In genomic region chr14:70600382-70601157, GRCh38 we compare ENCODE assay signal across 8 cellular contexts. TPM values are rescaled to one million over a fixed set of nuclear protein-coding genes. Genes with fewer than 3 reads are reported as not detected.
A peak's percentile ranks its signal among the peaks of the same experiment; 100 is the strongest.
DNase-seq lines count a peak whose midpoint lies in the region; ATAC-seq and TF ChIP-seq lines count a peak whose summit lies in the region.

Gene MED6 (minus strand): TSS chr14:70600655. CDS start chr14:70600637, 18 bp downstream.

- peaks cover 5% of the 10 kb centered on the region; the same call in 1 of the 2 replicates for H3K9me2 ChIP-seq in Karpas-422 (replicated peaks; ENCODE audit: insufficient read depth, low read length)

- H3K9me3 Mint-ChIP-seq in activated T-cell treated with anti-CD3 and anti-CD28 coated beads, Interleukin-2, amount 50 U/mL, for 4 hours = no peaks in the 10 kb centered on the region

- H3K9me3 ChIP-seq in Karpas-422 (ENCODE audit: low read length) = no peaks in the 10 kb centered on the region
- H3K9me3 ChIP-seq in Peyer's patch = no peaks in the 10 kb centered on the region
- H3K9me3 ChIP-seq in esophagus muscularis mucosa = no peaks in the 10 kb centered on the region
- no peaks in the 10 kb centered on the region for H3K9me3 ChIP-seq in muscle layer of colon (ENCODE audit: low read length)

- peak; percentile 71 for ATAC-seq in GM21717 (IDR thresholded peaks at IDR 0.05; ENCODE audit: unreplicated experiment)
- peak; percentile 98 to 99 for ATAC-seq in activated T-cell treated with anti-CD3 and anti-CD28 coated beads, Interleukin-2, amount 50 U/mL, for 4 hours

- peak within 1 kb of the TSS; percentile 37; the same call in 1 of the 2 replicates for H3K27ac ChIP-seq in Karpas-422 (ENCODE audit: low read length)
- H3K27ac ChIP-seq in Peyer's patch = peak within 1 kb of the TSS; percentile 60 to 74 (median 67)
- peak within 1 kb of the TSS; percentile 67 to 80 (median 74) for H3K27ac ChIP-seq in esophagus muscularis mucosa (replicated peaks in 1 of 4)
- peak within 1 kb of the TSS; percentile 57 for H3K27ac ChIP-seq in muscle layer of colon (ENCODE audit: low read depth, low read length)

- intact Hi-C loops in esophagus muscularis mucosa (cut with DNase I) = loop anchor here (5.0 kb wide), 1 partner anchor 222 kb away; no protein-coding TSS in a partner anchor

- TF ChIP-seq POLR2A in Peyer's patch (IDR thresholded peaks at IDR 0.05) (no peak), esophagus muscularis mucosa (IDR thresholded peaks at IDR 0.05; ENCODE audit: low read depth) (no peak)

- H3K36me3 ChIP-seq in Karpas-422 (ENCODE audit: insufficient read depth, low read length) = peaks cover 21% of the 10 kb centered on the region
- peaks cover 0 to 18% (median 0%) of the 10 kb centered on the region in 3 donors for H3K36me3 ChIP-seq in Peyer's patch
- H3K36me3 ChIP-seq in esophagus muscularis mucosa = peaks cover 3 to 11% (median 9%) of the 10 kb centered on the region in 4 donors
- H3K36me3 ChIP-seq in muscle layer of colon (ENCODE audit: insufficient read depth, low read length) = peaks cover 8% of the 10 kb centered on the region

- under 1% methylated on average over 41 of the region's 43 CpGs for WGBS in esophagus muscularis mucosa

- peak within 1 kb of the TSS; percentile 88 for H3K9ac ChIP-seq in Karpas-422 (ENCODE audit: low read length)
- peak within 1 kb of the TSS; percentile 88 for H3K9ac ChIP-seq in muscle layer of colon (ENCODE audit: low read length)

- peak within 1 kb of the TSS; percentile 100 for H3K4me3 Mint-ChIP-seq in activated T-cell treated with anti-CD3 and anti-CD28 coated beads, Interleukin-2, amount 50 U/mL, for 4 hours

- TF ChIP-seq CTCF in Peyer's patch (IDR thresholded peaks at IDR 0.05) (no peak), esophagus muscularis mucosa (IDR thresholded peaks at IDR 0.05) (no peak)

- no peak for TF ChIP-seq EP300 in esophagus muscularis mucosa (IDR thresholded peaks at IDR 0.05)

- DNase-seq in DMS114 treated with DMSO at 0.1 percent for 48 hours (lab: John Stamatoyannopoulos, UW; ENCODE audit: unreplicated experiment) (peak; percentile 89), Karpas-422 (peak; percentile 99), Peyer's patch (peak; percentile 90 to 97 (median 91)), esophagus muscularis mucosa (ENCODE audit: extremely low spot score) (peak; percentile 96)
- peak; percentile 84 for DNase-seq in activated T-cell treated with anti-CD3 and anti-CD28 coated beads, Interleukin-2, amount 50 U/mL, for 4 hours
- DNase-seq in stimulated activated CD8-positive, alpha-beta memory T cell treated with anti-CD3 and anti-CD28 coated beads, Interleukin-4, amount 100 ng/mL, for 48 hours = peak; percentile 94

- peaks cover 50% of the 10 kb centered on the region for H3K79me2 ChIP-seq in Karpas-422 (ENCODE audit: low read length)

- H4K20me1 ChIP-seq in Karpas-422 (ENCODE audit: insufficient read depth, low read depth, low read length) = peaks cover 18% of the 10 kb centered on the region; the same call in 1 of the 2 replicates

- peak within 1 kb of the TSS; percentile 94 for H3K4me3 ChIP-seq in Karpas-422 (ENCODE audit: low read length)
- H3K4me3 ChIP-seq in Peyer's patch = peak within 1 kb of the TSS; percentile 61 to 75 (median 67)
- peak within 1 kb of the TSS; percentile 62 to 97 (median 75) for H3K4me3 ChIP-seq in esophagus muscularis mucosa
- H3K4me3 ChIP-seq in muscle layer of colon (ENCODE audit: low read depth in 1 of 2, low read length in 2 of 2) = peak within 1 kb of the TSS; percentile 53 to 99

- H2AFZ ChIP-seq in Karpas-422 (ENCODE audit: low read length) = peak within 1 kb of the TSS; percentile 88

- peak within 1 kb of the TSS; percentile 99 for H3K4me2 ChIP-seq in Karpas-422 (ENCODE audit: low read depth, low read length, poor library complexity, severe bottlenecking)

- H3K4me1 ChIP-seq in Karpas-422 (ENCODE audit: low read length) (peaks cover 31% of the 10 kb centered on the region), Peyer's patch (peaks cover 0 to 10% (median 8%) of the 10 kb centered on the region in 4 donors), esophagus muscularis mucosa (peaks cover 15 to 21% (median 18%) of the 10 kb centered on the region in 4 donors), muscle layer of colon (ENCODE audit: insufficient read depth, low read length) (peaks cover 17% of the 10 kb centered on the region)

- H3K36me3 Mint-ChIP-seq in activated T-cell treated with anti-CD3 and anti-CD28 coated beads, Interleukin-2, amount 50 U/mL, for 4 hours (ENCODE audit: insufficient read depth) = peaks cover 6% of the 10 kb centered on the region

- peaks cover 29% of the 10 kb centered on the region for H3K4me1 Mint-ChIP-seq in activated T-cell treated with anti-CD3 and anti-CD28 coated beads, Interleukin-2, amount 50 U/mL, for 4 hours (ENCODE audit: low read depth)

- H3K27me3 ChIP-seq in Karpas-422 (ENCODE audit: low read length) = no peaks in the 10 kb centered on the region
- no peaks in the 10 kb centered on the region for H3K27me3 ChIP-seq in Peyer's patch
- H3K27me3 ChIP-seq in esophagus muscularis mucosa = no peaks in the 10 kb centered on the region
- H3K27me3 ChIP-seq in muscle layer of colon (ENCODE audit: control insufficient read depth in 1 of 2, insufficient read depth in 2 of 2, low read length in 2 of 2) = no peaks in the 10 kb centered on the region

- peaks cover 7% of the 10 kb centered on the region for H3K27me3 Mint-ChIP-seq in activated T-cell treated with anti-CD3 and anti-CD28 coated beads, Interleukin-2, amount 50 U/mL, for 4 hours (ENCODE audit: low read depth)

RNA-seq across cellular contexts. Expression of gene MED6, which starts in this region (rescaled TPM):
- total RNA-seq in Karpas-422 (2014; rRNA removed; shearing (Covaris generic); ENCODE audit: low replicate concordance) = 43.2 and 49.9 TPM in 2 replicates
- total RNA-seq in Peyer's patch (10 to 100 TPM; 26.0 to 42.1 (median 28.1) TPM), esophagus muscularis mucosa (10 to 100 TPM; 19.5 to 21.7 (median 20.5) TPM)
- 10 to 100 TPM; 55.7 to 59.9 (median 57.9) TPM for total RNA-seq in activated T-cell treated with anti-CD3 and anti-CD28 coated beads, Interleukin-2, amount 50 U/mL, for 4 hours

Comparison
In these comparisons a context has a peak if more than half of its experiments do, and no peak if none do; other contexts are left out.
1. Peak in every context shown above with its lines: DNase-seq, ATAC-seq, H3K4me3 ChIP-seq and H3K27ac ChIP-seq.